11 cellular contexts compared by ENCODE assay signal in the genomic region with DNA sequence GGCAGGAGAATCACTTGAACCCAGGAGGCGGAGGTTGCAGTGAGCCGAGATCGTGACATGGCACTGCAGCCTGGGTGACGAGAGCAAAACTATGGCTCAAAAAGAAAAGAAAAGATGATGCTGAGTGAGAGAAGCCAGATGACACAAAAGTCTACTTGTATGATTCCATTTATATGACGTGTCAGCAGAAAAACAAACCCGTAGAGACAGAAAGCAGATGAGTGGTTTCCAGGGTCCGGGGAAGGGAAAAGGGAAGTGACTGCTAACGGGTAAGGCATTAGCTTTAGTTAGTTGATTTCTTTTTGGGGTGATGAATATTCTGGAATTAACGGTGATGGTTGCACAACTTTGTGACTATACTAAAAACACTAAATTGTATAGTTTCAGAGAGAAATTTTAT. TPM values are rescaled to one million over a fixed set of nuclear protein-coding genes. Genes with fewer than 3 reads are reported as not detected.
A peak's percentile ranks its signal among the peaks of the same experiment; 100 is the strongest.
DNase-seq lines count a peak whose midpoint lies in the region; ATAC-seq and TF ChIP-seq lines count a peak whose summit lies in the region.
"Had no signal": no experiment of that assay in that cellular context is flagged by ENCODE, and none has a peak within 500 bp of the region (broad histone marks: within the 10 kb centered on the region; RNA-seq: fewer than 3 reads in every experiment).

No MANE protein-coding gene starts in this region.

- H3K9me3 ChIP-seq in muscle layer of colon (ENCODE audit: low read length) (no peaks in the 10 kb centered on the region), prostate gland (no peaks in the 10 kb centered on the region)

- H3K4me3 Mint-ChIP-seq in CD14-positive monocyte, result peak overlapping the region in 1 of 2 donors; percentile 55

- H3K27ac ChIP-seq in muscle layer of colon (ENCODE audit: low read depth, low read length), result peak overlapping the region; percentile 54
- H3K27ac ChIP-seq in prostate gland, result no peak overlapping the region
- H3K27ac ChIP-seq: dorsolateral prefrontal cortex had no signal

- H3K27me3 ChIP-seq in muscle layer of colon (ENCODE audit: control insufficient read depth in 1 of 2, insufficient read depth in 2 of 2, low read length in 2 of 2), result no peaks in the 10 kb centered on the region
- H3K27me3 ChIP-seq in prostate gland (replicated peaks; ENCODE audit: insufficient read depth), result no peaks in the 10 kb centered on the region
- H3K27me3 ChIP-seq: dorsolateral prefrontal cortex had no signal

- TF ChIP-seq CTCF in CD14-positive monocyte (IDR thresholded peaks at IDR 0.05), result no peak
- TF ChIP-seq CTCF in astrocyte of the spinal cord (IDR thresholded peaks at IDR 0.05; ENCODE audit: low read depth, low read length), result no peak
- TF ChIP-seq CTCF in prostate gland (IDR thresholded peaks at IDR 0.05), result no peak

- peak overlapping the region in 5 of 7 donors; percentile 33 to 89 (median 71) for H3K27ac Mint-ChIP-seq in CD14-positive monocyte

- in situ Hi-C loops in KBM-7 (cut with MboI; ENCODE audit: low pct_unique_long_range_greater_than_20kb, low sequenced_read_pairs), result no loop called here
- in situ Hi-C loops in astrocyte of the spinal cord (cut with HindIII; ENCODE audit: low sequenced_read_pairs), result no loop called here

- H3K36me3 Mint-ChIP-seq in CD14-positive monocyte, result peaks cover 0 to 4% of the 10 kb centered on the region in 2 donors

- no peak overlapping the region for H3K9ac ChIP-seq in muscle layer of colon (ENCODE audit: low read length)

- peaks cover 48% of the 10 kb centered on the region for H3K4me1 Mint-ChIP-seq in CD14-positive monocyte

- H3K9me3 Mint-ChIP-seq in CD14-positive monocyte, result peaks cover 0 to 7% (median 3%) of the 10 kb centered on the region in 7 donors

- no peak for TF ChIP-seq POLR2A in prostate gland (IDR thresholded peaks at IDR 0.05)

- DNase-seq in CD14-positive monocyte (ENCODE audit: low spot score) (peak; percentile 70), KBM-7 (peak; percentile 81), astrocyte of the spinal cord (ENCODE audit: low read depth, low spot score) (peak; percentile 56), left ventricle myocardium superior (no peak), prostate gland (ENCODE audit: low spot score) (no peak)
- DNase-seq: dorsolateral prefrontal cortex, NCI-H146, T-helper 9 cell had no signal

- H3K27me3 Mint-ChIP-seq in CD14-positive monocyte (ENCODE audit: low read depth in 3 of 3), result peaks cover 0 to 2% (median 0%) of the 10 kb centered on the region in 3 donors

- no peak overlapping the region for H3K4me3 ChIP-seq in astrocyte of the spinal cord (ENCODE audit: low read depth, low read length)
- H3K4me3 ChIP-seq in muscle layer of colon (ENCODE audit: low read depth in 1 of 2, low read length in 2 of 2), result no peak overlapping the region
- no peak overlapping the region for H3K4me3 ChIP-seq in prostate gland
- H3K4me3 ChIP-seq: dorsolateral prefrontal cortex had no signal

- H3K36me3 ChIP-seq in muscle layer of colon (ENCODE audit: insufficient read depth, low read length) (no peaks in the 10 kb centered on the region), prostate gland (no peaks in the 10 kb centered on the region)

- WGBS in prostate gland, result 87% methylated on average over 9 of the region's 9 CpGs

- H3K4me1 ChIP-seq in muscle layer of colon (ENCODE audit: insufficient read depth, low read length) (peaks cover 46% of the 10 kb centered on the region), prostate gland (replicated peaks) (no peaks in the 10 kb centered on the region)

- ATAC-seq in HG02610 (IDR thresholded peaks at IDR 0.05; ENCODE audit: unreplicated experiment) (no peak), left ventricle myocardium superior (no peak), HG03196 (IDR thresholded peaks at IDR 0.05; ENCODE audit: unreplicated experiment) (no peak)

- intact Hi-C loops in CD14-positive monocyte (cut with micrococcal nuclease) (loop anchor here in 1 of 2 donors (10.0 kb wide), 1 partner anchor 85 kb away; no protein-coding TSS in a partner anchor), left ventricle myocardium superior (cut with micrococcal nuclease) (no loop called here), prostate gland (cut with DNase I) (no loop called here)

RNA-seq across cellular contexts. Expression of a gene that starts 24.6 kb away (rescaled TPM):
- polyA plus RNA-seq in CD14-positive monocyte, result 100 to 1,000 TPM; 393 to 397 TPM
- 850 TPM for total RNA-seq in left ventricle myocardium superior
- 100 to 1,000 TPM; 143 to 153 TPM for total RNA-seq in prostate gland

Comparison
In these comparisons a context has a peak if more than half of its experiments do, and no peak if none do; other contexts are left out.
1. DNase-seq: peak in CD14-positive monocyte (single experiment), KBM-7 (single experiment) and astrocyte of the spinal cord (single experiment); none in left ventricle myocardium superior (single experiment) and prostate gland (single experiment).